In the genomic region with DNA sequence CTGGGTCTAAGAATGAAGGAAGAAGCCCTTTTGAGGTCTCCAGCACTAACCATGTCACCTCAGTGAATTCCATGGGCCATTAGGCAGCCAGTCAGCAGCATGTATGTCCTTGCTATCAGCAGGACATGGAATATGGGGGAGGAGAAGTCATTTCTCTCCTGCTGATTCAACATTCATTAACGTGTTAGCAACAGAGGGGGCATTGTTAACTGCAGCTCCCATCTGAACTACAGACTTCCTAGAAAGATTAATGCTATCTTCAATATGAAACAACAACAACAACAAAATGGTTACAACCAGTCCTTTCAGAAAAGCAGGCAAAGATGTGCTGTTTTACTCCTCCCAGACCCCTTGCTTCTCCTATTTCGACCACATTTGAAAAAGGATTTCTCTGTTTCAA, we compare ENCODE assay signal across 2 cellular contexts.
TF ChIP-seq lines count a peak whose summit lies in the region.

No MANE protein-coding gene starts in this region.

TF ChIP-seq in WTC11, 78 proteins besides CTCF, POLR2A, EP300 and RAD21 (continued from another document):
- TF ChIP-seq ZMAT4 (CRISPR knock-in tag; IDR thresholded peaks at IDR 0.05) (no peak), SOX15 (CRISPR knock-in tag; IDR thresholded peaks at IDR 0.05) (no peak), TCF7 (CRISPR knock-in tag; IDR thresholded peaks at IDR 0.05; ENCODE audit: low read depth) (no peak), NR3C1 (CRISPR knock-in tag; conservative IDR thresholded peaks at IDR 0.05; ENCODE audit: low read depth) (no peak), FOXK1 (CRISPR knock-in tag; IDR thresholded peaks at IDR 0.05) (no peak)
- TF ChIP-seq, protein P1, sequence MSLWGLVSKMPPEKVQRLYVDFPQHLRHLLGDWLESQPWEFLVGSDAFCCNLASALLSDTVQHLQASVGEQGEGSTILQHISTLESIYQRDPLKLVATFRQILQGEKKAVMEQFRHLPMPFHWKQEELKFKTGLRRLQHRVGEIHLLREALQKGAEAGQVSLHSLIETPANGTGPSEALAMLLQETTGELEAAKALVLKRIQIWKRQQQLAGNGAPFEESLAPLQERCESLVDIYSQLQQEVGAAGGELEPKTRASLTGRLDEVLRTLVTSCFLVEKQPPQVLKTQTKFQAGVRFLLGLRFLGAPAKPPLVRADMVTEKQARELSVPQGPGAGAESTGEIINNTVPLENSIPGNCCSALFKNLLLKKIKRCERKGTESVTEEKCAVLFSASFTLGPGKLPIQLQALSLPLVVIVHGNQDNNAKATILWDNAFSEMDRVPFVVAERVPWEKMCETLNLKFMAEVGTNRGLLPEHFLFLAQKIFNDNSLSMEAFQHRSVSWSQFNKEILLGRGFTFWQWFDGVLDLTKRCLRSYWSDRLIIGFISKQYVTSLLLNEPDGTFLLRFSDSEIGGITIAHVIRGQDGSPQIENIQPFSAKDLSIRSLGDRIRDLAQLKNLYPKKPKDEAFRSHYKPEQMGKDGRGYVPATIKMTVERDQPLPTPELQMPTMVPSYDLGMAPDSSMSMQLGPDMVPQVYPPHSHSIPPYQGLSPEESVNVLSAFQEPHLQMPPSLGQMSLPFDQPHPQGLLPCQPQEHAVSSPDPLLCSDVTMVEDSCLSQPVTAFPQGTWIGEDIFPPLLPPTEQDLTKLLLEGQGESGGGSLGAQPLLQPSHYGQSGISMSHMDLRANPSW (CRISPR knock-in tag; conservative IDR thresholded peaks at IDR 0.05; ENCODE audit: low read depth) = no peak

TF ChIP-seq in HepG2, 621 proteins besides CTCF, POLR2A, EP300 and RAD21 (continued from another document and continues in another):
- TF ChIP-seq ATF4 (CRISPR knock-in tag; IDR thresholded peaks at IDR 0.05) (no peak), NONO (IDR thresholded peaks at IDR 0.05) (no peak), NONO (CRISPR knock-in tag; conservative IDR thresholded peaks at IDR 0.05) (no peak), ZNF20 (CRISPR knock-in tag; IDR thresholded peaks at IDR 0.05) (no peak), MAFF (IDR thresholded peaks at IDR 0.05; ENCODE audit: low read depth, low read length) (peak; percentile 36), ZNF354B (CRISPR knock-in tag; IDR thresholded peaks at IDR 0.05) (no peak), SALL1 (CRISPR knock-in tag; IDR thresholded peaks at IDR 0.05) (peak; percentile 13; the same call in 1 of the 2 replicates), FOXA3 (CRISPR knock-in tag; IDR thresholded peaks at IDR 0.05) (no peak), THRA (CRISPR knock-in tag; IDR thresholded peaks at IDR 0.05; ENCODE audit: borderline replicate concordance) (no peak), HOXA3 (CRISPR knock-in tag; IDR thresholded peaks at IDR 0.05) (no peak), RARA (CRISPR knock-in tag; IDR thresholded peaks at IDR 0.05) (peak; percentile 29; the same call in 1 of the 2 replicates), NR1H2 (CRISPR knock-in tag; IDR thresholded peaks at IDR 0.05; ENCODE audit: borderline replicate concordance, low read depth) (no peak), ZNF644 (CRISPR knock-in tag; IDR thresholded peaks at IDR 0.05; ENCODE audit: low read depth) (peak; percentile 83), GMEB2 (CRISPR knock-in tag; IDR thresholded peaks at IDR 0.05; ENCODE audit: low read depth) (no peak), USF2 (IDR thresholded peaks at IDR 0.05; ENCODE audit: low read depth, low read length) (no peak), USF2 (CRISPR knock-in tag; IDR thresholded peaks at IDR 0.05; ENCODE audit: borderline replicate concordance) (no peak), EHMT2 (IDR thresholded peaks at IDR 0.05; ENCODE audit: borderline replicate concordance, low read depth, low read length) (no peak), ELF3 (CRISPR knock-in tag; IDR thresholded peaks at IDR 0.05) (no peak), ZNF790 (CRISPR knock-in tag; IDR thresholded peaks at IDR 0.05; ENCODE audit: borderline replicate concordance) (no peak), KLF13 (CRISPR knock-in tag; IDR thresholded peaks at IDR 0.05) (no peak), EZH2 (conservative IDR thresholded peaks at IDR 0.05; ENCODE audit: low read depth, low read length) (no peak), CBX2 (IDR thresholded peaks at IDR 0.05; ENCODE audit: low read depth, low read length) (no peak), CBX2 (CRISPR knock-in tag; IDR thresholded peaks at IDR 0.05; ENCODE audit: low read depth) (no peak), PRMT3 (CRISPR knock-in tag; IDR thresholded peaks at IDR 0.05; ENCODE audit: borderline replicate concordance, low read depth) (no peak), CBX1 (IDR thresholded peaks at IDR 0.05; ENCODE audit: low read depth) (no peak), HNRNPUL1 (IDR thresholded peaks at IDR 0.05; ENCODE audit: low read depth, low read length) (no peak), SOX5 (CRISPR knock-in tag; IDR thresholded peaks at IDR 0.05; ENCODE audit: borderline replicate concordance) (peak; percentile 62; the same call in 1 of the 2 replicates)
- TF ChIP-seq, protein P2, sequence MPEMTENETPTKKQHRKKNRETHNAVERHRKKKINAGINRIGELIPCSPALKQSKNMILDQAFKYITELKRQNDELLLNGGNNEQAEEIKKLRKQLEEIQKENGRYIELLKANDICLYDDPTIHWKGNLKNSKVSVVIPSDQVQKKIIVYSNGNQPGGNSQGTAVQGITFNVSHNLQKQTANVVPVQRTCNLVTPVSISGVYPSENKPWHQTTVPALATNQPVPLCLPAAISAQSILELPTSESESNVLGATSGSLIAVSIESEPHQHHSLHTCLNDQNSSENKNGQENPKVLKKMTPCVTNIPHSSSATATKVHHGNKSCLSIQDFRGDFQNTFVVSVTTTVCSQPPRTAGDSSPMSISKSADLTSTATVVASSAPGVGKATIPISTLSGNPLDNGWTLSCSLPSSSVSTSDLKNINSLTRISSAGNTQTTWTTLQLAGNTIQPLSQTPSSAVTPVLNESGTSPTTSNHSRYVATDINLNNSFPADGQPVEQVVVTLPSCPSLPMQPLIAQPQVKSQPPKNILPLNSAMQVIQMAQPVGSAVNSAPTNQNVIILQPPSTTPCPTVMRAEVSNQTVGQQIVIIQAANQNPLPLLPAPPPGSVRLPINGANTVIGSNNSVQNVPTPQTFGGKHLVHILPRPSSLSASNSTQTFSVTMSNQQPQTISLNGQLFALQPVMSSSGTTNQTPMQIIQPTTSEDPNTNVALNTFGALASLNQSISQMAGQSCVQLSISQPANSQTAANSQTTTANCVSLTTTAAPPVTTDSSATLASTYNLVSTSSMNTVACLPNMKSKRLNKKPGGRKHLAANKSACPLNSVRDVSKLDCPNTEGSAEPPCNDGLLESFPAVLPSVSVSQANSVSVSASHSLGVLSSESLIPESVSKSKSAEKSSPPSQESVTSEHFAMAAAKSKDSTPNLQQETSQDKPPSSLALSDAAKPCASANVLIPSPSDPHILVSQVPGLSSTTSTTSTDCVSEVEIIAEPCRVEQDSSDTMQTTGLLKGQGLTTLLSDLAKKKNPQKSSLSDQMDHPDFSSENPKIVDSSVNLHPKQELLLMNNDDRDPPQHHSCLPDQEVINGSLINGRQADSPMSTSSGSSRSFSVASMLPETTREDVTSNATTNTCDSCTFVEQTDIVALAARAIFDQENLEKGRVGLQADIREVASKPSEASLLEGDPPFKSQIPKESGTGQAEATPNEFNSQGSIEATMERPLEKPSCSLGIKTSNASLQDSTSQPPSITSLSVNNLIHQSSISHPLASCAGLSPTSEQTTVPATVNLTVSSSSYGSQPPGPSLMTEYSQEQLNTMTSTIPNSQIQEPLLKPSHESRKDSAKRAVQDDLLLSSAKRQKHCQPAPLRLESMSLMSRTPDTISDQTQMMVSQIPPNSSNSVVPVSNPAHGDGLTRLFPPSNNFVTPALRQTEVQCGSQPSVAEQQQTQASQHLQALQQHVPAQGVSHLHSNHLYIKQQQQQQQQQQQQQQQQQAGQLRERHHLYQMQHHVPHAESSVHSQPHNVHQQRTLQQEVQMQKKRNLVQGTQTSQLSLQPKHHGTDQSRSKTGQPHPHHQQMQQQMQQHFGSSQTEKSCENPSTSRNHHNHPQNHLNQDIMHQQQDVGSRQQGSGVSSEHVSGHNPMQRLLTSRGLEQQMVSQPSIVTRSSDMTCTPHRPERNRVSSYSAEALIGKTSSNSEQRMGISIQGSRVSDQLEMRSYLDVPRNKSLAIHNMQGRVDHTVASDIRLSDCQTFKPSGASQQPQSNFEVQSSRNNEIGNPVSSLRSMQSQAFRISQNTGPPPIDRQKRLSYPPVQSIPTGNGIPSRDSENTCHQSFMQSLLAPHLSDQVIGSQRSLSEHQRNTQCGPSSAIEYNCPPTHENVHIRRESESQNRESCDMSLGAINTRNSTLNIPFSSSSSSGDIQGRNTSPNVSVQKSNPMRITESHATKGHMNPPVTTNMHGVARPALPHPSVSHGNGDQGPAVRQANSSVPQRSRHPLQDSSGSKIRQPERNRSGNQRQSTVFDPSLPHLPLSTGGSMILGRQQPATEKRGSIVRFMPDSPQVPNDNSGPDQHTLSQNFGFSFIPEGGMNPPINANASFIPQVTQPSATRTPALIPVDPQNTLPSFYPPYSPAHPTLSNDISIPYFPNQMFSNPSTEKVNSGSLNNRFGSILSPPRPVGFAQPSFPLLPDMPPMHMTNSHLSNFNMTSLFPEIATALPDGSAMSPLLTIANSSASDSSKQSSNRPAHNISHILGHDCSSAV (CRISPR knock-in tag; IDR thresholded peaks at IDR 0.05; ENCODE audit: borderline replicate concordance) = no peak
- TF ChIP-seq, protein P3, sequence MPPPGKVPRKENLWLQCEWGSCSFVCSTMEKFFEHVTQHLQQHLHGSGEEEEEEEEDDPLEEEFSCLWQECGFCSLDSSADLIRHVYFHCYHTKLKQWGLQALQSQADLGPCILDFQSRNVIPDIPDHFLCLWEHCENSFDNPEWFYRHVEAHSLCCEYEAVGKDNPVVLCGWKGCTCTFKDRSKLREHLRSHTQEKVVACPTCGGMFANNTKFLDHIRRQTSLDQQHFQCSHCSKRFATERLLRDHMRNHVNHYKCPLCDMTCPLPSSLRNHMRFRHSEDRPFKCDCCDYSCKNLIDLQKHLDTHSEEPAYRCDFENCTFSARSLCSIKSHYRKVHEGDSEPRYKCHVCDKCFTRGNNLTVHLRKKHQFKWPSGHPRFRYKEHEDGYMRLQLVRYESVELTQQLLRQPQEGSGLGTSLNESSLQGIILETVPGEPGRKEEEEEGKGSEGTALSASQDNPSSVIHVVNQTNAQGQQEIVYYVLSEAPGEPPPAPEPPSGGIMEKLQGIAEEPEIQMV (CRISPR knock-in tag; IDR thresholded peaks at IDR 0.05; ENCODE audit: low read depth) = no peak
- TF ChIP-seq, protein P4, sequence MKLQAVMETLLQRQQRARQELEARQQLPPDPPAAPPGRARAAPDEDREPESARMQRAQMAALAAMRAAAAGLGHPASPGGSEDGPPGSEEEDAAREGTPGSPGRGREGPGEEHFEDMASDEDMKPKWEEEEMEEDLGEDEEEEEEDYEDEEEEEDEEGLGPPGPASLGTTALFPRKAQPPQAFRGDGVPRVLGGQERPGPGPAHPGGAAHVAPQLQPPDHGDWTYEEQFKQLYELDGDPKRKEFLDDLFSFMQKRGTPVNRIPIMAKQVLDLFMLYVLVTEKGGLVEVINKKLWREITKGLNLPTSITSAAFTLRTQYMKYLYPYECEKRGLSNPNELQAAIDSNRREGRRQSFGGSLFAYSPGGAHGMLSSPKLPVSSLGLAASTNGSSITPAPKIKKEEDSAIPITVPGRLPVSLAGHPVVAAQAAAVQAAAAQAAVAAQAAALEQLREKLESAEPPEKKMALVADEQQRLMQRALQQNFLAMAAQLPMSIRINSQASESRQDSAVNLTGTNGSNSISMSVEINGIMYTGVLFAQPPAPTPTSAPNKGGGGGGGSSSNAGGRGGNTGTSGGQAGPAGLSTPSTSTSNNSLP (IDR thresholded peaks at IDR 0.05; ENCODE audit: low read depth, low read length) = peak; percentile 44; the same call in 1 of the 2 replicates
